Comparison of ENCODE assay signal across 8 cellular contexts in genomic region chr22:19940536-19941364, GRCh38. TPM values are rescaled to one million over a fixed set of nuclear protein-coding genes. Genes with fewer than 3 reads are reported as not detected.
A peak's percentile ranks its signal among the peaks of the same experiment; 100 is the strongest.
DNase-seq lines count a peak whose midpoint lies in the region; ATAC-seq and TF ChIP-seq lines count a peak whose summit lies in the region.

No MANE protein-coding gene starts in this region.

- no peaks in the 10 kb centered on the region for H3K27me3 Mint-ChIP-seq in chondrocyte (ENCODE audit: low read depth)
- H3K27me3 Mint-ChIP-seq in naive B cell: no peaks in the 10 kb centered on the region

- H3K9ac ChIP-seq in KMS-11: peak overlapping the region; percentile 97

- H3K4me3 Mint-ChIP-seq in chondrocyte (ENCODE audit: unreplicated experiment) (peak overlapping the region; percentile 92), naive B cell (peak overlapping the region; percentile 91 to 97 (median 96))

- peak overlapping the region; percentile 95 for H2AFZ ChIP-seq in KMS-11 (ENCODE audit: low read depth)

- no peaks in the 10 kb centered on the region for H4K20me1 ChIP-seq in KMS-11 (ENCODE audit: insufficient read depth)

- no peak for ATAC-seq in naive B cell (ENCODE audit: low read depth in 2 of 2)
- ATAC-seq in HG03442 (IDR thresholded peaks at IDR 0.05; ENCODE audit: unreplicated experiment): no peak
- no peak for ATAC-seq in GM19452 (IDR thresholded peaks at IDR 0.05; ENCODE audit: unreplicated experiment)

- H3K36me3 Mint-ChIP-seq in chondrocyte (ENCODE audit: low read depth) (peaks cover 9% of the 10 kb centered on the region), naive B cell (peaks cover 13 to 15% of the 10 kb centered on the region in 2 donors)

- peak overlapping the region; percentile 58 for H3K27ac ChIP-seq in KMS-11

- H3K27me3 ChIP-seq in KMS-11 (ENCODE audit: insufficient read depth, low read depth): no peaks in the 10 kb centered on the region

- DNase-seq in AG10803 (ENCODE audit: low read depth) (no peak), chondrocyte (ENCODE audit: low spot score) (peak; percentile 60), naive B cell (no peak), SIG-M5 (lab: John Stamatoyannopoulos, UW) (no peak), NCI-H526 (lab: John Stamatoyannopoulos, UW) (no peak)

- no peak for TF ChIP-seq CTCF in AG10803 (conservative IDR thresholded peaks at IDR 0.05; ENCODE audit: low read length)
- TF ChIP-seq CTCF in KMS-11 (conservative IDR thresholded peaks at IDR 0.05; ENCODE audit: low read depth, low read length): no peak
- TF ChIP-seq CTCF in chondrocyte (IDR thresholded peaks at IDR 0.05): no peak

- peaks cover 19% of the 10 kb centered on the region for H3K4me1 ChIP-seq in KMS-11 (ENCODE audit: low read depth, poor library complexity, severe bottlenecking)

- H3K36me3 ChIP-seq in KMS-11 (ENCODE audit: insufficient read depth): no peaks in the 10 kb centered on the region

- H3K9me3 Mint-ChIP-seq in chondrocyte (ENCODE audit: low read depth): peaks cover 14% of the 10 kb centered on the region
- H3K9me3 Mint-ChIP-seq in naive B cell: peaks cover 5 to 13% (median 9%) of the 10 kb centered on the region in 7 donors

- H3K4me3 ChIP-seq in AG10803 (ENCODE audit: low read length) (peak overlapping the region; percentile 91), KMS-11 (IDR thresholded peaks at IDR 0.05; ENCODE audit: insufficient read depth, low read depth, low read length) (peak overlapping the region; percentile 2)

- H3K4me2 ChIP-seq in KMS-11: peak overlapping the region; percentile 99

- H3K27ac Mint-ChIP-seq in chondrocyte (ENCODE audit: unreplicated experiment) (peak overlapping the region; percentile 91), naive B cell (peak overlapping the region; percentile 47 to 96 (median 91))

- H3K79me2 ChIP-seq in KMS-11 (ENCODE audit: insufficient read depth, low read depth): peaks cover 21% of the 10 kb centered on the region

- H3K4me1 Mint-ChIP-seq in chondrocyte (ENCODE audit: low read depth) (peaks cover 41% of the 10 kb centered on the region), naive B cell (peaks cover 36 to 56% (median 47%) of the 10 kb centered on the region in 3 donors)

RNA-seq across cellular contexts. Expression of gene COMT, which starts 0.8 kb away (rescaled TPM):
- 66.6 to 186 TPM (median 177 TPM) in 3 replicates for total RNA-seq in chondrocyte
- 10 to 100 TPM; 62.2 to 76.0 (median 69.6) TPM for polyA plus RNA-seq in naive B cell (ENCODE audit: low read depth in 6 of 6)

RNA-seq across cellular contexts. Expression of gene TXNRD2, which starts 0.9 kb away (rescaled TPM):
- total RNA-seq in chondrocyte: 12.5 to 15.8 TPM (median 14.1 TPM) in 3 replicates
- 10 to 100 TPM in 3 of 6 donors, 1 to 10 TPM in 3; 8.1 to 14.7 (median 10.1) TPM for polyA plus RNA-seq in naive B cell (ENCODE audit: low read depth in 6 of 6)
